Comparison of ENCODE assay signal across 27 cellular contexts in the genomic region with DNA sequence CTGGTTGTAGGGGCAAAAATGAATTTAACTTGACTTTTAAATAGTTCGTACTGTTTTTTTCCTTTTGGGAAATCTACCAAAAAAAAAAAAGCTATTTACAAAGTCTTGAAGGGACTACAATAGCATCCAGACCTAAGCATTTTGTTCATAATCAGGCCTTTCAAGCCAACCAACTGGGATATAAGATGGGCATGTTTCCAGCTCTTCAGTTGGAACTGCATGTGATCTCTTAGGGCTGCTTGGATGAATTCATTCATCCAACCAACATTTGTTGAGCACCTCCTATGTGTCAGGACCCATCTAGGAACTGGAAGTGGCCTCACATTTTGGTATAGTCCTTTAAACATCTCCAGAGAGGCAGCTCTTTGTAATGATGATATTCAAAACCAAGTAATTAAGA.
DNase-seq lines count a peak whose midpoint lies in the region; ATAC-seq, FAIRE-seq and TF ChIP-seq lines count a peak whose summit lies in the region.
"Had no signal": no experiment of that assay in that cellular context is flagged by ENCODE, and none has a peak within 500 bp of the region (broad histone marks: within the 10 kb centered on the region; RNA-seq: fewer than 3 reads in every experiment).

No MANE protein-coding gene starts in this region.

- H3K27ac Mint-ChIP-seq in activated T-cell treated with anti-CD3 and anti-CD28 coated beads, Interleukin-2, amount 50 U/mL, for 72 hours: peak overlapping the region; percentile 41
- H3K27ac Mint-ChIP-seq: activated CD4-positive, alpha-beta memory T cell treated with anti-CD3 and anti-CD28 coated beads, Interleukin-2, amount 10 ng/mL, durations not matched to agents 7 days and 5 days had no signal

- H3K27ac ChIP-seq in dorsolateral prefrontal cortex (peak overlapping the region in 41 of 59 donors; percentile 1 to 77 (median 46)), psoas muscle (no peak overlapping the region), small intestine (ENCODE audit: low read depth in 1 of 2, low read length in 1 of 2) (no peak overlapping the region)
- H3K27ac ChIP-seq: 22Rv1, cardiac muscle cell, epithelial cell of prostate, gastrocnemius medialis, right lobe of liver, upper lobe of left lung had no signal

- no peaks in the 10 kb centered on the region for H3K27me3 Mint-ChIP-seq in activated T-cell treated with anti-CD3 and anti-CD28 coated beads, Interleukin-2, amount 50 U/mL, for 72 hours (ENCODE audit: low read depth)
- H3K27me3 Mint-ChIP-seq in activated T-cell treated with anti-CD3 and anti-CD28 coated beads, Interleukin-2, amount 50 U/mL, for 4 hours (ENCODE audit: low read depth): no peaks in the 10 kb centered on the region
- H3K27me3 Mint-ChIP-seq: activated CD4-positive, alpha-beta memory T cell treated with anti-CD3 and anti-CD28 coated beads, Interleukin-2, amount 10 ng/mL, durations not matched to agents 7 days and 5 days; naive thymus-derived CD8-positive, alpha-beta T cell had no signal

- H3K4me1 Mint-ChIP-seq in activated T-cell treated with anti-CD3 and anti-CD28 coated beads, Interleukin-2, amount 50 U/mL, for 72 hours (ENCODE audit: low read depth): peaks cover 29% of the 10 kb centered on the region
- peaks cover 28% of the 10 kb centered on the region for H3K4me1 Mint-ChIP-seq in activated T-cell treated with anti-CD3 and anti-CD28 coated beads, Interleukin-2, amount 50 U/mL, for 4 hours (ENCODE audit: low read depth)
- H3K4me1 Mint-ChIP-seq: activated CD4-positive, alpha-beta memory T cell treated with anti-CD3 and anti-CD28 coated beads, Interleukin-2, amount 10 ng/mL, durations not matched to agents 7 days and 5 days had no signal

- H3K4me3 Mint-ChIP-seq in activated T-cell treated with anti-CD3 and anti-CD28 coated beads, Interleukin-2, amount 50 U/mL, for 72 hours: no peak overlapping the region
- H3K4me3 Mint-ChIP-seq in activated T-cell treated with anti-CD3 and anti-CD28 coated beads, Interleukin-2, amount 50 U/mL, for 4 hours: no peak overlapping the region
- H3K4me3 Mint-ChIP-seq: activated CD4-positive, alpha-beta memory T cell treated with anti-CD3 and anti-CD28 coated beads, Interleukin-2, amount 10 ng/mL, durations not matched to agents 7 days and 5 days had no signal

- peaks cover 0 to 43% of the 10 kb centered on the region in 2 donors for H3K36me3 ChIP-seq in psoas muscle (ENCODE audit: insufficient read depth in 1 of 2, low read depth in 1 of 2)
- H3K36me3 ChIP-seq in small intestine (ENCODE audit: control insufficient read depth in 2 of 2, insufficient read depth in 2 of 2, low read length in 2 of 2): no peaks in the 10 kb centered on the region

- H3K9me3 Mint-ChIP-seq in activated T-cell treated with anti-CD3 and anti-CD28 coated beads, Interleukin-2, amount 50 U/mL, for 72 hours: peaks cover 0 to 4% of the 10 kb centered on the region in 2 donors
- H3K9me3 Mint-ChIP-seq in activated T-cell treated with anti-CD3 and anti-CD28 coated beads, Interleukin-2, amount 50 U/mL, for 4 hours: peaks cover 6% of the 10 kb centered on the region

- intact Hi-C loops in dorsolateral prefrontal cortex (cut with DNase I) (no loop called here), psoas muscle (cut with DNase I) (no loop called here)

- H3K4me1 ChIP-seq in psoas muscle (peaks cover 7% of the 10 kb centered on the region), small intestine (ENCODE audit: control insufficient read depth in 2 of 2, insufficient read depth in 1 of 2, low read depth in 1 of 2, low read length in 1 of 2) (no peaks in the 10 kb centered on the region)
- H3K4me1 ChIP-seq: right lobe of liver had no signal

- peaks cover 10 to 39% of the 10 kb centered on the region in 2 donors for H3K36me3 Mint-ChIP-seq in activated T-cell treated with anti-CD3 and anti-CD28 coated beads, Interleukin-2, amount 50 U/mL, for 72 hours (ENCODE audit: insufficient read depth in 2 of 2)
- H3K36me3 Mint-ChIP-seq in activated T-cell treated with anti-CD3 and anti-CD28 coated beads, Interleukin-2, amount 50 U/mL, for 4 hours (ENCODE audit: insufficient read depth): peaks cover 40% of the 10 kb centered on the region

- TF ChIP-seq CTCF in dorsolateral prefrontal cortex (IDR thresholded peaks at IDR 0.05 in 54 of 56, conservative IDR thresholded peaks at IDR 0.05 in 2 of 56; ENCODE audit: low read depth in 1 of 56, partially characterized antibody in 56 of 56) (peak in 3 of 56 donors; percentile 8 to 25 (median 11)), psoas muscle (IDR thresholded peaks at IDR 0.05) (no peak)

- ATAC-seq in activated T-cell treated with anti-CD3 and anti-CD28 coated beads, Interleukin-2, amount 50 U/mL, for 72 hours (replicated peaks in 1 of 2): no peak
- no peak for ATAC-seq in activated T-cell treated with anti-CD3 and anti-CD28 coated beads, Interleukin-2, amount 50 U/mL, for 4 hours
- ATAC-seq in GM19025 (IDR thresholded peaks at IDR 0.05; ENCODE audit: low read depth, unreplicated experiment): peak; percentile 11
- no peak for ATAC-seq in psoas muscle
- ATAC-seq: gastrocnemius medialis; naive thymus-derived CD8-positive, alpha-beta T cell; right lobe of liver had no signal

- WGBS in psoas muscle, 3 donors: 75 to 76% (median 76%) methylated on average over 1 of the region's 1 CpG
- WGBS in small intestine, 3 donors: 78 to 97% (median 93%) methylated on average over 1 of the region's 1 CpG

- no peak for DNase-seq in activated T-cell treated with anti-CD3 and anti-CD28 coated beads, Interleukin-2, amount 50 U/mL, for 72 hours
- DNase-seq in activated T-cell treated with anti-CD3 and anti-CD28 coated beads, Interleukin-2, amount 50 U/mL, for 4 hours: no peak
- DNase-seq in dorsolateral prefrontal cortex (no peak), myocyte (ENCODE audit: low read depth) (peak; percentile 15), psoas muscle (no peak), small intestine (no peak)
- DNase-seq in stimulated activated naive CD4-positive, alpha-beta T cell (lab: John Stamatoyannopoulos, UW): no peak
- DNase-seq: activated CD4-positive, alpha-beta memory T cell treated with anti-CD3 and anti-CD28 coated beads, Interleukin-2, amount 10 ng/mL, durations not matched to agents 7 days and 5 days; activated CD4-positive, CD25-positive, alpha-beta regulatory T cell; gastrocnemius medialis; HCEC 1CT; kidney; mesendoderm; MG63; naive thymus-derived CD8-positive, alpha-beta T cell; NCI-H1436; NCI-H510A treated with DMSO at 0.1 percent for 48 hours; right lobe of liver; SK-N-SH; stimulated activated CD4-positive, alpha-beta T cell treated with anti-CD3 and anti-CD28 coated beads, Interleukin-15, amount 100 ng/mL, for 24 hours; T1000; upper lobe of left lung had no signal

- no peaks in the 10 kb centered on the region for H3K27me3 ChIP-seq in dorsolateral prefrontal cortex
- no peaks in the 10 kb centered on the region for H3K27me3 ChIP-seq in psoas muscle (ENCODE audit: insufficient read depth in 3 of 3, low read length in 2 of 3)
- no peaks in the 10 kb centered on the region for H3K27me3 ChIP-seq in small intestine (ENCODE audit: control insufficient read depth in 2 of 2, insufficient read depth in 2 of 2, low read length in 2 of 2)
- H3K27me3 ChIP-seq: cardiac muscle cell, gastrocnemius medialis, MG63, right lobe of liver, upper lobe of left lung had no signal

- H3K4me3 ChIP-seq in dorsolateral prefrontal cortex: peak overlapping the region in 1 of 59 donors; percentile 4
- no peak overlapping the region for H3K4me3 ChIP-seq in psoas muscle
- no peak overlapping the region for H3K4me3 ChIP-seq in small intestine (ENCODE audit: low read depth in 1 of 2, low read length in 2 of 2)
- H3K4me3 ChIP-seq: cardiac muscle cell, gastrocnemius medialis, MG63, right lobe of liver, upper lobe of left lung had no signal

- H3K9me3 ChIP-seq in psoas muscle: no peaks in the 10 kb centered on the region
- H3K9me3 ChIP-seq in small intestine (ENCODE audit: control insufficient read depth, low read depth): no peaks in the 10 kb centered on the region
- H3K9me3 ChIP-seq: gastrocnemius medialis, MG63, right lobe of liver, SK-N-SH, upper lobe of left lung had no signal

- FAIRE-seq in small intestine (lab: Jason Lieb, UNC): no peak
- FAIRE-seq: kidney, RCC 7860 had no signal

Comparison
In these comparisons a context has a peak if more than half of its experiments do, and no peak if none do; other contexts are left out.
1. H3K27ac ChIP-seq: peak in dorsolateral prefrontal cortex (41 of 59); none in psoas muscle (single experiment) and small intestine (0 of 2).